In genomic region chr7:151089893-151090730, GRCh38 we compare ENCODE assay signal across 9 cellular contexts. TPM values are rescaled to one million over a fixed set of nuclear protein-coding genes. Genes with fewer than 3 reads are reported as not detected.
DNase-seq lines count a peak whose midpoint lies in the region; ATAC-seq and TF ChIP-seq lines count a peak whose summit lies in the region.
"Had no signal": no experiment of that assay in that cellular context is flagged by ENCODE, and none has a peak within 500 bp of the region (broad histone marks: within the 10 kb centered on the region; RNA-seq: fewer than 3 reads in every experiment).

No MANE protein-coding gene starts in this region.

- peaks cover 7% of the 10 kb centered on the region for H3K36me3 Mint-ChIP-seq in type B pancreatic cell

- H3K36me3 ChIP-seq in RWPE2 (ENCODE audit: low read depth) (peaks cover 31% of the 10 kb centered on the region), endocrine pancreas (ENCODE audit: control insufficient read depth, insufficient read depth, low read length) (no peaks in the 10 kb centered on the region), muscle layer of duodenum (ENCODE audit: control insufficient read depth in 1 of 2, insufficient read depth in 2 of 2, low read length in 2 of 2) (peaks cover 0 to 7% of the 10 kb centered on the region in 2 donors)

- H3K4me1 ChIP-seq in RWPE2 (ENCODE audit: insufficient read depth, poor library complexity, severe bottlenecking): peaks cover 3% of the 10 kb centered on the region
- H3K4me1 ChIP-seq in endocrine pancreas (ENCODE audit: control insufficient read depth, insufficient read depth, low read length): peaks cover 5% of the 10 kb centered on the region
- peaks cover 22 to 43% of the 10 kb centered on the region in 2 donors for H3K4me1 ChIP-seq in muscle layer of duodenum (ENCODE audit: control insufficient read depth in 1 of 2, insufficient read depth in 2 of 2, low read length in 2 of 2)

- H3K9me3 Mint-ChIP-seq in type B pancreatic cell: no peaks in the 10 kb centered on the region

- H3K27ac Mint-ChIP-seq in type B pancreatic cell: peak overlapping the region; percentile 91

- H3K27ac ChIP-seq in RWPE2 (ENCODE audit: poor library complexity, severe bottlenecking) (peak overlapping the region; percentile 66), muscle layer of duodenum (ENCODE audit: low read length) (peak overlapping the region; percentile 96)

- TF ChIP-seq CTCF in RWPE2 (IDR thresholded peaks at IDR 0.05; ENCODE audit: poor library complexity, severe bottlenecking) (no peak), type B pancreatic cell (conservative IDR thresholded peaks at IDR 0.05) (no peak)

- H3K9me3 ChIP-seq in RWPE2 (ENCODE audit: severe bottlenecking): no peaks in the 10 kb centered on the region
- H3K9me3 ChIP-seq in endocrine pancreas (ENCODE audit: control insufficient read depth, low read length): no peaks in the 10 kb centered on the region
- no peaks in the 10 kb centered on the region for H3K9me3 ChIP-seq in muscle layer of duodenum (ENCODE audit: control insufficient read depth in 1 of 2, low read length in 2 of 2)

- H3K4me1 Mint-ChIP-seq in type B pancreatic cell (ENCODE audit: unreplicated experiment): peaks cover 33% of the 10 kb centered on the region

- DNase-seq in RWPE2 (ENCODE audit: low spot score) (no peak), type B pancreatic cell (ENCODE audit: extremely low spot score, unreplicated experiment) (no peak), middle frontal gyrus (ENCODE audit: extremely low spot score, low spot score) (no peak), UCSD-AML1 (lab: John Stamatoyannopoulos, UW; ENCODE audit: unreplicated experiment) (no peak)
- no peak for DNase-seq in activated CD4-positive, CD25-positive, alpha-beta regulatory T cell (lab: John Stamatoyannopoulos, UW)
- DNase-seq: NCI-H1694 treated with DMSO at 0.1 percent for 48 hours had no signal

- H3K9ac ChIP-seq in endocrine pancreas (ENCODE audit: control insufficient read depth, insufficient read depth, low read length): peak overlapping the region; percentile 83

- H3K4me3 Mint-ChIP-seq in type B pancreatic cell: peak overlapping the region; percentile 90

- H3K4me3 ChIP-seq in RWPE2 (ENCODE audit: severe bottlenecking): no peak overlapping the region
- H3K4me3 ChIP-seq in endocrine pancreas (ENCODE audit: control insufficient read depth, insufficient read depth, low read length): no peak overlapping the region
- H3K4me3 ChIP-seq in muscle layer of duodenum (ENCODE audit: low read depth in 1 of 2, low read length in 2 of 2): peak overlapping the region; percentile 71 to 86

- H3K27me3 Mint-ChIP-seq in type B pancreatic cell: no peaks in the 10 kb centered on the region

- no peak for ATAC-seq in RWPE2 (ENCODE audit: low read depth)
- ATAC-seq: left colon had no signal

- H3K27me3 ChIP-seq in RWPE2 (ENCODE audit: insufficient read depth, poor library complexity, severe bottlenecking) (no peaks in the 10 kb centered on the region), endocrine pancreas (ENCODE audit: control insufficient read depth, insufficient read depth, low read length) (no peaks in the 10 kb centered on the region), muscle layer of duodenum (ENCODE audit: low read depth, low read length) (no peaks in the 10 kb centered on the region)

RNA-seq across cellular contexts. Expression of gene AGAP3, which starts 3.8 kb away (rescaled TPM):
- 95.9 and 114 TPM in 2 replicates for total RNA-seq in type B pancreatic cell (ENCODE audit: low replicate concordance)

RNA-seq across cellular contexts. Expression of gene TMUB1, which starts 6.8 kb away (rescaled TPM):
- total RNA-seq in type B pancreatic cell (ENCODE audit: low replicate concordance): 37.9 and 41.7 TPM in 2 replicates

RNA-seq across cellular contexts. Expression of gene FASTK, which starts 9.5 kb away (rescaled TPM):
- 100 and 118 TPM in 2 replicates for total RNA-seq in type B pancreatic cell (ENCODE audit: low replicate concordance)

RNA-seq across cellular contexts. Expression of gene SLC4A2, which starts 30.7 kb away (rescaled TPM):
- total RNA-seq in type B pancreatic cell (ENCODE audit: low replicate concordance): 144 and 150 TPM in 2 replicates

RNA-seq across cellular contexts. Expression of gene CDK5, which starts 32.4 kb away (rescaled TPM):
- 20.4 and 20.5 TPM in 2 replicates for total RNA-seq in type B pancreatic cell (ENCODE audit: low replicate concordance)

Comparison
In these comparisons a context has a peak if more than half of its experiments do, and no peak if none do; other contexts are left out.
1. H3K4me3 ChIP-seq: peak in muscle layer of duodenum (2 of 2); none in RWPE2 (single experiment) and endocrine pancreas (single experiment).